ENCODE assay signal across 1 cellular context in genomic region chr11:56782167-56782847, GRCh38.
TF ChIP-seq lines count a peak whose summit lies in the region.

No MANE protein-coding gene starts in this region.

TF ChIP-seq in WTC11, 78 proteins besides CTCF, POLR2A, EP300 and RAD21 (continued from another document):
- TF ChIP-seq, protein P1, sequence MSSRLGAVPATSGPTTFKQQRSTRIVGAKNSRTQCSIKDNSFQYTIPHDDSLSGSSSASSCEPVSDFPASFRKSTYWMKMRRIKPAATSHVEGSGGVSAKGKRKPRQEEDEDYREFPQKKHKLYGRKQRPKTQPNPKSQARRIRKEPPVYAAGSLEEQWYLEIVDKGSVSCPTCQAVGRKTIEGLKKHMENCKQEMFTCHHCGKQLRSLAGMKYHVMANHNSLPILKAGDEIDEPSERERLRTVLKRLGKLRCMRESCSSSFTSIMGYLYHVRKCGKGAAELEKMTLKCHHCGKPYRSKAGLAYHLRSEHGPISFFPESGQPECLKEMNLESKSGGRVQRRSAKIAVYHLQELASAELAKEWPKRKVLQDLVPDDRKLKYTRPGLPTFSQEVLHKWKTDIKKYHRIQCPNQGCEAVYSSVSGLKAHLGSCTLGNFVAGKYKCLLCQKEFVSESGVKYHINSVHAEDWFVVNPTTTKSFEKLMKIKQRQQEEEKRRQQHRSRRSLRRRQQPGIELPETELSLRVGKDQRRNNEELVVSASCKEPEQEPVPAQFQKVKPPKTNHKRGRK (CRISPR knock-in tag; IDR thresholded peaks at IDR 0.05; ENCODE audit: borderline replicate concordance) = no peak
- TF ChIP-seq TP53 (CRISPR knock-in tag; IDR thresholded peaks at IDR 0.05) (no peak), HMGA2 (CRISPR knock-in tag; IDR thresholded peaks at IDR 0.05) (no peak), NR2C2 (CRISPR knock-in tag; IDR thresholded peaks at IDR 0.05) (no peak)
- TF ChIP-seq, protein P2, sequence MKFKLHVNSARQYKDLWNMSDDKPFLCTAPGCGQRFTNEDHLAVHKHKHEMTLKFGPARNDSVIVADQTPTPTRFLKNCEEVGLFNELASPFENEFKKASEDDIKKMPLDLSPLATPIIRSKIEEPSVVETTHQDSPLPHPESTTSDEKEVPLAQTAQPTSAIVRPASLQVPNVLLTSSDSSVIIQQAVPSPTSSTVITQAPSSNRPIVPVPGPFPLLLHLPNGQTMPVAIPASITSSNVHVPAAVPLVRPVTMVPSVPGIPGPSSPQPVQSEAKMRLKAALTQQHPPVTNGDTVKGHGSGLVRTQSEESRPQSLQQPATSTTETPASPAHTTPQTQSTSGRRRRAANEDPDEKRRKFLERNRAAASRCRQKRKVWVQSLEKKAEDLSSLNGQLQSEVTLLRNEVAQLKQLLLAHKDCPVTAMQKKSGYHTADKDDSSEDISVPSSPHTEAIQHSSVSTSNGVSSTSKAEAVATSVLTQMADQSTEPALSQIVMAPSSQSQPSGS (CRISPR knock-in tag; IDR thresholded peaks at IDR 0.05; ENCODE audit: borderline replicate concordance, low read depth) = no peak
